ENCODE assay signal across 16 cellular contexts in genomic region chr14:55599250-55599879, GRCh38. TPM values are rescaled to one million over a fixed set of nuclear protein-coding genes. Genes with fewer than 3 reads are reported as not detected.
DNase-seq lines count a peak whose midpoint lies in the region; ATAC-seq and TF ChIP-seq lines count a peak whose summit lies in the region.
"Had no signal": no experiment of that assay in that cellular context is flagged by ENCODE, and none has a peak within 500 bp of the region (broad histone marks: within the 10 kb centered on the region; RNA-seq: fewer than 3 reads in every experiment).

No MANE protein-coding gene starts in this region.

- H3K27me3 Mint-ChIP-seq in activated naive CD8-positive, alpha-beta T cell treated with anti-CD3 and anti-CD28 coated beads for 36 hours, result no peaks in the 10 kb centered on the region
- H3K27me3 Mint-ChIP-seq: activated naive CD8-positive, alpha-beta T cell treated with anti-CD3 and anti-CD28 coated beads, Interleukin-2, amount 10 ng/mL, durations not matched to agents 7 days and 5 days had no signal

- DNase-seq in DMS53 treated with DMSO at 0.1 percent for 48 hours (lab: John Stamatoyannopoulos, UW; ENCODE audit: unreplicated experiment), result peak; percentile 79
- peak; percentile 67 for DNase-seq in NCI-H2171 treated with DMSO at 0.1 percent for 48 hours (lab: John Stamatoyannopoulos, UW)
- DNase-seq in breast epithelium (ENCODE audit: low spot score in 2 of 2), result peak; percentile 47 to 61
- peak; percentile 79 to 84 (median 82) for DNase-seq in mucosa of descending colon
- DNase-seq in NCI-H1092 (lab: John Stamatoyannopoulos, UW), result no peak
- no peak for DNase-seq in stimulated activated CD4-positive, alpha-beta T cell treated with anti-CD3 and anti-CD28 coated beads, Interleukin-4, amount 100 ng/mL, for 24 hours
- no peak for DNase-seq in NCI-H2081 treated with DMSO at 0.1 percent for 48 hours (lab: John Stamatoyannopoulos, UW)
- no peak for DNase-seq in activated naive CD8-positive, alpha-beta T cell treated with anti-CD3 and anti-CD28 coated beads for 36 hours
- DNase-seq: activated CD4-positive, alpha-beta T cell treated with anti-CD3 and anti-CD28 coated beads, Interleukin-2, amount 50 U/mL, for 1 hour; activated naive CD8-positive, alpha-beta T cell treated with anti-CD3 and anti-CD28 coated beads, Interleukin-2, amount 10 ng/mL, durations not matched to agents 7 days and 5 days; effector CD4-positive, alpha-beta T cell; midbrain; NCI-H1417 treated with DMSO at 0.1 percent for 48 hours had no signal

- intact Hi-C loops in breast epithelium (cut with DNase I; ENCODE audit: low total_unique reads), result loop anchor here (1.0 kb wide), 1 partner anchor 20 kb away; no protein-coding TSS in a partner anchor
- intact Hi-C loops in mucosa of descending colon (cut with DNase I, micrococcal nuclease), result no loop called here

- peaks cover 0 to 4% of the 10 kb centered on the region in 2 donors for H3K9me3 ChIP-seq in breast epithelium
- no peaks in the 10 kb centered on the region for H3K9me3 ChIP-seq in mucosa of descending colon
- H3K9me3 ChIP-seq: SJSA1, uterus had no signal

- peaks cover 38% of the 10 kb centered on the region for H3K36me3 Mint-ChIP-seq in activated naive CD8-positive, alpha-beta T cell treated with anti-CD3 and anti-CD28 coated beads for 36 hours

- no peak overlapping the region for H3K4me3 Mint-ChIP-seq in activated naive CD8-positive, alpha-beta T cell treated with anti-CD3 and anti-CD28 coated beads for 36 hours
- H3K4me3 Mint-ChIP-seq: activated naive CD8-positive, alpha-beta T cell treated with anti-CD3 and anti-CD28 coated beads, Interleukin-2, amount 10 ng/mL, durations not matched to agents 7 days and 5 days had no signal

- no peak for TF ChIP-seq CTCF in breast epithelium (IDR thresholded peaks at IDR 0.05)
- TF ChIP-seq CTCF in mucosa of descending colon (IDR thresholded peaks at IDR 0.05), result no peak

- no peaks in the 10 kb centered on the region for H3K36me3 ChIP-seq in breast epithelium
- no peaks in the 10 kb centered on the region for H3K36me3 ChIP-seq in mucosa of descending colon (ENCODE audit: low read depth)
- H3K36me3 ChIP-seq: uterus had no signal

- no peaks in the 10 kb centered on the region for H3K27me3 ChIP-seq in breast epithelium
- H3K27me3 ChIP-seq: heart right ventricle, SJSA1, uterus had no signal

- H3K4me1 ChIP-seq in breast epithelium (no peaks in the 10 kb centered on the region), mucosa of descending colon (ENCODE audit: low read depth) (peaks cover 14% of the 10 kb centered on the region)
- H3K4me1 ChIP-seq: uterus had no signal

- H3K4me3 ChIP-seq in breast epithelium, result no peak overlapping the region
- no peak overlapping the region for H3K4me3 ChIP-seq in mucosa of descending colon
- H3K4me3 ChIP-seq: heart right ventricle, SJSA1, uterus had no signal

- peaks cover 24% of the 10 kb centered on the region for H3K4me1 Mint-ChIP-seq in activated naive CD8-positive, alpha-beta T cell treated with anti-CD3 and anti-CD28 coated beads for 36 hours

- H3K9me3 Mint-ChIP-seq in activated naive CD8-positive, alpha-beta T cell treated with anti-CD3 and anti-CD28 coated beads for 36 hours, result peaks cover 9% of the 10 kb centered on the region

- peak overlapping the region in 1 of 2 donors; percentile 72 for H3K27ac ChIP-seq in breast epithelium
- H3K27ac ChIP-seq: heart right ventricle, uterus had no signal

- H3K27ac Mint-ChIP-seq in activated naive CD8-positive, alpha-beta T cell treated with anti-CD3 and anti-CD28 coated beads for 36 hours, result no peak overlapping the region
- H3K27ac Mint-ChIP-seq: activated naive CD8-positive, alpha-beta T cell treated with anti-CD3 and anti-CD28 coated beads, Interleukin-2, amount 10 ng/mL, durations not matched to agents 7 days and 5 days had no signal

- peak; percentile 89 for ATAC-seq in mucosa of descending colon

- no peak for TF ChIP-seq POLR2A in breast epithelium (IDR thresholded peaks at IDR 0.05)

RNA-seq across cellular contexts. Expression of gene KTN1, which starts 19.4 kb away (rescaled TPM):
- 100 to 1,000 TPM; 142 to 215 (median 182) TPM for total RNA-seq in breast epithelium
- total RNA-seq in mucosa of descending colon, result 100 to 1,000 TPM; 181 to 299 (median 251) TPM
- total RNA-seq in activated naive CD8-positive, alpha-beta T cell treated with anti-CD3 and anti-CD28 coated beads for 36 hours, result 100 to 1,000 TPM; 119 TPM

Comparison
In these comparisons a context has a peak if more than half of its experiments do, and no peak if none do; other contexts are left out.
1. DNase-seq: peak in DMS53 treated with DMSO at 0.1 percent for 48 hours (single experiment), NCI-H2171 treated with DMSO at 0.1 percent for 48 hours (single experiment), breast epithelium (2 of 2) and mucosa of descending colon (3 of 3); none in NCI-H1092 (single experiment), stimulated activated CD4-positive, alpha-beta T cell treated with anti-CD3 and anti-CD28 coated beads, Interleukin-4, amount 100 ng/mL, for 24 hours (single experiment), NCI-H2081 treated with DMSO at 0.1 percent for 48 hours (single experiment) and activated naive CD8-positive, alpha-beta T cell treated with anti-CD3 and anti-CD28 coated beads for 36 hours (single experiment).